Comparison of ENCODE assay signal across 8 cellular contexts in the genomic region with DNA sequence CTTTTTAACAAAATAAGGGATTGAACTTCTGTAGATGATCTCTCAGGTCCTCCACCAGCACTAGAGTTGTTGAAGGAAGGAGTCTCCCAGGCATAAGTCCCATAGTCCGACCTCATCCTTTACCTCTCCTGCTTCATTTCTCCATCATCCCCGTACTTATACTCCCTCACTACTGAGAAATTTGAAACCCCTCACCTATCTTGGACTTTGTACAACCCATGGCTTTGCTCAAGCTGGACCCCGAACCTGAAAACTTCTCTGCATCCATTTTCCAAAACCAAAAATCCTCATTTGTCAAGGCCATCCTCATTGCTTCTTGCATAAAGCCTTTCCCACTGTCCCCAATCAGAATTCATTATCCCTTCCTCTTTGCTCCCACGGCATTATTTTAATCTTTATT. TPM values are rescaled to one million over a fixed set of nuclear protein-coding genes. Genes with fewer than 3 reads are reported as not detected.
DNase-seq lines count a peak whose midpoint lies in the region; ATAC-seq and TF ChIP-seq lines count a peak whose summit lies in the region.

No MANE protein-coding gene starts in this region.

- TF ChIP-seq POLR2A in adrenal gland (IDR thresholded peaks at IDR 0.05) (no peak), lower leg skin (IDR thresholded peaks at IDR 0.05) (no peak)

- H3K4me1 Mint-ChIP-seq in activated CD4-positive, alpha-beta T cell treated with anti-CD3 and anti-CD28 coated beads, Interleukin-2, amount 10 ng/mL, durations not matched to agents 7 days and 5 days = peaks cover 31% of the 10 kb centered on the region

- H3K9me3 Mint-ChIP-seq in activated CD4-positive, alpha-beta T cell treated with anti-CD3 and anti-CD28 coated beads, Interleukin-2, amount 10 ng/mL, durations not matched to agents 7 days and 5 days = no peaks in the 10 kb centered on the region

- peaks cover 0 to 12% of the 10 kb centered on the region in 2 donors for H3K36me3 ChIP-seq in adrenal gland (replicated peaks in 1 of 2)
- H3K36me3 ChIP-seq in left lung = peaks cover 0 to 16% of the 10 kb centered on the region in 2 donors
- H3K36me3 ChIP-seq in thymus (ENCODE audit: control insufficient read depth, insufficient read depth) = peaks cover 8% of the 10 kb centered on the region

- CTCF ChIA-PET in activated CD4-positive, alpha-beta T cell treated with anti-CD3 and anti-CD28 coated beads, Interleukin-2, amount 10 ng/mL, durations not matched to agents 7 days and 5 days (lab: Charles Lee) = interaction anchor here (1.1 to 3.9 kb wide), 2 partner anchors 13 to 19 kb away, joined by 3 to 37 read pairs; partner anchors contain the start of gene CNPPD1

- DNase-seq in activated CD4-positive, alpha-beta T cell treated with anti-CD3 and anti-CD28 coated beads, Interleukin-2, amount 10 ng/mL, durations not matched to agents 7 days and 5 days = no peak
- no peak for DNase-seq in activated CD4-positive, alpha-beta T cell treated with anti-CD3 and anti-CD28 coated beads for 48 hours
- DNase-seq in adrenal gland (no peak), left lung (no peak), lower leg skin (ENCODE audit: low spot score in 2 of 2) (no peak), NCI-H2029 (lab: John Stamatoyannopoulos, UW) (no peak)

- H3K27me3 ChIP-seq in adrenal gland = no peaks in the 10 kb centered on the region
- no peaks in the 10 kb centered on the region for H3K27me3 ChIP-seq in left lung
- H3K27me3 ChIP-seq in thymus (ENCODE audit: control insufficient read depth, insufficient read depth) = no peaks in the 10 kb centered on the region

- H3K9me3 ChIP-seq in adrenal gland (replicated peaks in 1 of 3) = no peaks in the 10 kb centered on the region
- no peaks in the 10 kb centered on the region for H3K9me3 ChIP-seq in left lung
- no peaks in the 10 kb centered on the region for H3K9me3 ChIP-seq in thymus (ENCODE audit: control insufficient read depth)

- H3K27ac Mint-ChIP-seq in activated CD4-positive, alpha-beta T cell treated with anti-CD3 and anti-CD28 coated beads, Interleukin-2, amount 10 ng/mL, durations not matched to agents 7 days and 5 days = peak overlapping the region; percentile 96

- TF ChIP-seq CTCF in adrenal gland (IDR thresholded peaks at IDR 0.05) (no peak), left lung (IDR thresholded peaks at IDR 0.05) (no peak), lower leg skin (IDR thresholded peaks at IDR 0.05) (no peak)

- POLR2A ChIA-PET in activated CD4-positive, alpha-beta T cell treated with anti-CD3 and anti-CD28 coated beads, Interleukin-2, amount 10 ng/mL, durations not matched to agents 7 days and 5 days (lab: Charles Lee) = no interaction called here

- H3K36me3 Mint-ChIP-seq in activated CD4-positive, alpha-beta T cell treated with anti-CD3 and anti-CD28 coated beads, Interleukin-2, amount 10 ng/mL, durations not matched to agents 7 days and 5 days (ENCODE audit: low read depth) = peaks cover 14% of the 10 kb centered on the region

- H3K4me3 Mint-ChIP-seq in activated CD4-positive, alpha-beta T cell treated with anti-CD3 and anti-CD28 coated beads, Interleukin-2, amount 10 ng/mL, durations not matched to agents 7 days and 5 days = peak overlapping the region; percentile 84

- peaks cover 7 to 9% of the 10 kb centered on the region in 2 donors for H3K4me1 ChIP-seq in adrenal gland (replicated peaks in 1 of 2)
- H3K4me1 ChIP-seq in left lung = peaks cover 4 to 12% of the 10 kb centered on the region in 2 donors
- H3K4me1 ChIP-seq in thymus (ENCODE audit: control insufficient read depth, insufficient read depth, low read length) = peaks cover 8% of the 10 kb centered on the region

- H3K27ac ChIP-seq in adrenal gland (peak overlapping the region; percentile 83 to 96 (median 90)), left lung (peak overlapping the region; percentile 93), thymus (ENCODE audit: low read depth) (no peak overlapping the region)

- intact Hi-C loops in adrenal gland (cut with DNase I) (loop anchor here (5.0 to 10.0 kb wide), 2 partner anchors 54 to 136 kb away; partner anchors contain the start of gene ABCB6 (in 1 of the 2)), left lung (cut with DNase I) (loop anchor here in 1 of 2 donors (10.0 kb wide), 1 partner anchor 134 kb away; no protein-coding TSS in a partner anchor), lower leg skin (cut with DNase I; ENCODE audit: low total_unique reads) (loop anchor here (5.0 kb wide), 1 partner anchor 136 kb away; no protein-coding TSS in a partner anchor)

- peak overlapping the region in 1 of 4 donors; percentile 73 for H3K4me3 ChIP-seq in adrenal gland
- peak overlapping the region; percentile 54 to 73 for H3K4me3 ChIP-seq in left lung
- peak overlapping the region; percentile 74 for H3K4me3 ChIP-seq in thymus (ENCODE audit: low read length)
- no peak overlapping the region for H3K4me3 ChIP-seq in lower leg skin (ENCODE audit: low read depth, poor library complexity, severe bottlenecking)

- 70 to 76% (median 73%) methylated on average over 4 of the region's 4 CpGs for WGBS in adrenal gland, 4 donors
- 80% methylated on average over 4 of the region's 4 CpGs for WGBS in thymus
- 76 to 80% methylated on average over 4 of the region's 4 CpGs for WGBS in lower leg skin, 2 donors

- no peaks in the 10 kb centered on the region for H3K27me3 Mint-ChIP-seq in activated CD4-positive, alpha-beta T cell treated with anti-CD3 and anti-CD28 coated beads, Interleukin-2, amount 10 ng/mL, durations not matched to agents 7 days and 5 days

- ATAC-seq in left lung (no peak), GM19324 (IDR thresholded peaks at IDR 0.05; ENCODE audit: low FRiP score, unreplicated experiment) (no peak)

RNA-seq across cellular contexts. Expression of gene NHEJ1, which starts 0.5 kb away (rescaled TPM):
- 10 to 100 TPM; 18.1 to 20.3 TPM for total RNA-seq in activated CD4-positive, alpha-beta T cell treated with anti-CD3 and anti-CD28 coated beads, Interleukin-2, amount 10 ng/mL, durations not matched to agents 7 days and 5 days
- total RNA-seq in adrenal gland (10 to 100 TPM; 11.9 to 22.9 (median 18.2) TPM), left lung (10 to 100 TPM; 14.0 to 16.4 TPM), lower leg skin (10 to 100 TPM; 13.2 to 20.9 (median 18.4) TPM)
- polyA plus RNA-seq in adrenal gland (10 to 100 TPM in 1 of 3 donors, 1 to 10 TPM in 2; 5.7 to 26.0 (median 7.1) TPM), thymus (8.3 TPM)

RNA-seq across cellular contexts. Expression of gene SLC23A3, which starts 8.7 kb away (rescaled TPM):
- total RNA-seq in activated CD4-positive, alpha-beta T cell treated with anti-CD3 and anti-CD28 coated beads, Interleukin-2, amount 10 ng/mL, durations not matched to agents 7 days and 5 days = 1 to 10 TPM; 2.3 to 2.8 TPM
- total RNA-seq in adrenal gland = 1 to 10 TPM in 2 of 8 donors, under 1 TPM in 4, not detected in 2; 0.14 to 2.9 (median 0.70) TPM
- 1 to 10 TPM in 1 of 3 donors, under 1 TPM in 2; 0.11 to 4.3 (median 0.84) TPM for polyA plus RNA-seq in adrenal gland
- total RNA-seq in left lung = 1 to 10 TPM; 3.8 to 4.4 TPM
- 2.6 TPM for polyA plus RNA-seq in thymus
- 1 to 10 TPM in 2 of 4 donors, under 1 TPM in 2; 0.10 to 4.4 (median 1.0) TPM for total RNA-seq in lower leg skin

RNA-seq across cellular contexts. Expression of gene CNPPD1, which starts 15.6 kb away (rescaled TPM):
- total RNA-seq in activated CD4-positive, alpha-beta T cell treated with anti-CD3 and anti-CD28 coated beads, Interleukin-2, amount 10 ng/mL, durations not matched to agents 7 days and 5 days = 10 to 100 TPM; 79.6 to 79.8 TPM
- 100 to 1,000 TPM in 6 of 8 donors, 10 to 100 TPM in 2; 89.7 to 137 (median 111) TPM for total RNA-seq in adrenal gland
- 10 to 100 TPM; 46.9 to 62.7 (median 61.0) TPM for polyA plus RNA-seq in adrenal gland
- 10 to 100 TPM; 59.0 to 68.2 TPM for total RNA-seq in left lung
- polyA plus RNA-seq in thymus = 46.9 TPM
- 10 to 100 TPM; 48.0 to 76.7 (median 66.9) TPM for total RNA-seq in lower leg skin

RNA-seq across cellular contexts. Expression of gene RETREG2, which starts 17.0 kb away (rescaled TPM):
- 100 to 1,000 TPM in 1 of 2 experiments, 10 to 100 TPM in 1; 95.1 to 102 TPM for total RNA-seq in activated CD4-positive, alpha-beta T cell treated with anti-CD3 and anti-CD28 coated beads, Interleukin-2, amount 10 ng/mL, durations not matched to agents 7 days and 5 days
- total RNA-seq in adrenal gland (100 to 1,000 TPM in 5 of 8 donors, 10 to 100 TPM in 3; 69.8 to 159 (median 117) TPM), left lung (10 to 100 TPM; 84.6 to 85.4 TPM), lower leg skin (100 to 1,000 TPM in 2 of 4 donors, 10 to 100 TPM in 2; 88.7 to 110 (median 98.3) TPM)
- polyA plus RNA-seq in adrenal gland (10 to 100 TPM; 30.1 to 63.3 (median 47.6) TPM), thymus (56.0 TPM)

RNA-seq across cellular contexts. Expression of gene ZFAND2B, which starts 45.5 kb away (rescaled TPM):
- 10 to 100 TPM; 49.1 to 60.2 TPM for total RNA-seq in activated CD4-positive, alpha-beta T cell treated with anti-CD3 and anti-CD28 coated beads, Interleukin-2, amount 10 ng/mL, durations not matched to agents 7 days and 5 days
- total RNA-seq in adrenal gland (100 to 1,000 TPM in 1 of 8 donors, 10 to 100 TPM in 7; 29.8 to 156 (median 34.9) TPM), left lung (10 to 100 TPM; 28.5 to 40.8 TPM), lower leg skin (10 to 100 TPM; 63.0 to 76.4 (median 63.3) TPM)
- polyA plus RNA-seq in adrenal gland (10 to 100 TPM; 24.7 to 85.5 (median 48.3) TPM), thymus (59.0 TPM)
